In the genomic region with DNA sequence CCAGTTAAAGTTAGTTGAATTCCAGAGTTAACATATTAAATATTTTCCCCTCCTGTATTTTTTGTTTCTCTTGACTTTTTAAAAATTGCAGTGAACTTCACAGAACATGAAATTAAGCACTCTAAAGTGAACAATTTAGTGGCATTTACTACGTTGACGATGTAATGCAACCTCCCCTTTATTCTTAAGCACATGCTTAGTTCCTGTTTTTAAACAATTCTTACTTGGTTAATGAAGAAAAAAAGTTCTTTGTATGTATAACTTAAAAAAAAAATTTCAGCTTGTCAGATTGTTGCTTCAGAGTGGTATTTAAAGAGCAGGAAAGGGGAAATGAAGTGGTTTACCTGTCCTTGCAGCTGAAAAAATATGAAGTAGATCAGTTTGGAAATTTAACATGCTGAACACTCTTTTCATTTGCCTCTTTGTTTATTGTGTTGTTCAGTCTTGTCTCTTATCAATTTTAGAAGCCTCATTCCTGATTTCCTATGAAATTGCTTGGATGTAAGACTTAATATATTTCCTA, we compare ENCODE assay signal across 22 cellular contexts.
"Had no signal": no experiment of that assay in that cellular context is flagged by ENCODE, and none has a peak within 500 bp of the region (broad histone marks: within the 10 kb centered on the region; RNA-seq: fewer than 3 reads in every experiment).

No MANE protein-coding gene starts in this region.

- ATAC-seq: activated T-helper 17 cell treated with anti-CD3 and anti-CD28 coated beads, Interleukin-2, amount 50 U/mL, for 72 hours; left colon; stimulated activated memory B cell treated with anti-CD40 and anti-IgM and Interleukin-4, amounts not matched to agents 10 μg/mL and 1 μg/mL and 100 μg/mL, for 72 hours had no signal

- H3K36me3 ChIP-seq: spleen, upper lobe of left lung had no signal

- H3K27ac Mint-ChIP-seq: activated B cell treated with CpG ODN at 0.5 μM for 24 hours; activated CD4-positive, alpha-beta memory T cell treated with anti-CD3 and anti-CD28 coated beads, Interleukin-2, amount 10 ng/mL, durations not matched to agents 7 days and 5 days; activated T-helper 17 cell treated with anti-CD3 and anti-CD28 coated beads, Interleukin-2, amount 50 U/mL, for 72 hours; endodermal cell; nephron progenitor cell; stimulated activated memory B cell treated with anti-CD40 and anti-IgM and Interleukin-4, amounts not matched to agents 10 μg/mL and 1 μg/mL and 100 μg/mL, for 72 hours had no signal

- H3K27me3 ChIP-seq: spleen, upper lobe of left lung had no signal

- DNase-seq: activated B cell treated with CpG ODN at 0.5 μM for 24 hours; activated CD4-positive, alpha-beta memory T cell treated with anti-CD3 and anti-CD28 coated beads, Interleukin-2, amount 10 ng/mL, durations not matched to agents 7 days and 5 days; activated CD4-positive, alpha-beta T cell treated with anti-CD3 and anti-CD28 coated beads for 48 hours; activated naive CD4-positive, alpha-beta T cell treated with Interleukin-2 at 50 U/mL for 16 hours; activated T-cell treated with anti-CD3 and anti-CD28 coated beads, Interleukin-2, amount 50 U/mL, for 1 hour; caudate nucleus; endodermal cell; foreskin melanocyte; hypothalamus; islet precursor cell; left colon; nephron progenitor cell; nucleus accumbens; spleen; stimulated activated CD4-positive, alpha-beta T cell treated with anti-CD3 and anti-CD28 coated beads, Interleukin-4, amount 100 ng/mL, for 4 hours; T-helper 9 cell; upper lobe of left lung had no signal

- H3K9me3 ChIP-seq: spleen, thoracic aorta, upper lobe of left lung had no signal

- H3K27ac ChIP-seq: spleen, upper lobe of left lung had no signal

- H3K4me1 Mint-ChIP-seq: activated CD4-positive, alpha-beta memory T cell treated with anti-CD3 and anti-CD28 coated beads, Interleukin-2, amount 10 ng/mL, durations not matched to agents 7 days and 5 days; activated T-helper 17 cell treated with anti-CD3 and anti-CD28 coated beads, Interleukin-2, amount 50 U/mL, for 72 hours had no signal

- H3K4me3 Mint-ChIP-seq: activated B cell treated with CpG ODN at 0.5 μM for 24 hours; activated CD4-positive, alpha-beta memory T cell treated with anti-CD3 and anti-CD28 coated beads, Interleukin-2, amount 10 ng/mL, durations not matched to agents 7 days and 5 days; activated T-helper 17 cell treated with anti-CD3 and anti-CD28 coated beads, Interleukin-2, amount 50 U/mL, for 72 hours; brain; endodermal cell; nephron progenitor cell; stimulated activated memory B cell treated with anti-CD40 and anti-IgM and Interleukin-4, amounts not matched to agents 10 μg/mL and 1 μg/mL and 100 μg/mL, for 72 hours had no signal

- H3K9me3 Mint-ChIP-seq: activated CD4-positive, alpha-beta memory T cell treated with anti-CD3 and anti-CD28 coated beads, Interleukin-2, amount 10 ng/mL, durations not matched to agents 7 days and 5 days; activated T-helper 17 cell treated with anti-CD3 and anti-CD28 coated beads, Interleukin-2, amount 50 U/mL, for 72 hours; brain; endodermal cell; nephron progenitor cell; stimulated activated memory B cell treated with anti-CD40 and anti-IgM and Interleukin-4, amounts not matched to agents 10 μg/mL and 1 μg/mL and 100 μg/mL, for 72 hours had no signal

- H3K4me3 ChIP-seq: lung, spleen, thoracic aorta, upper lobe of left lung had no signal

- H3K27me3 Mint-ChIP-seq: activated B cell treated with CpG ODN at 0.5 μM for 24 hours, brain had no signal

- H3K36me3 Mint-ChIP-seq: brain; stimulated activated memory B cell treated with anti-CD40 and anti-IgM and Interleukin-4, amounts not matched to agents 10 μg/mL and 1 μg/mL and 100 μg/mL, for 72 hours had no signal
